Comparison of ENCODE assay signal across 3 cellular contexts in genomic region chr3:58527440-58527839, GRCh38. TPM values are rescaled to one million over a fixed set of nuclear protein-coding genes. Genes with fewer than 3 reads are reported as not detected.
"Had no signal": no experiment of that assay in that cellular context is flagged by ENCODE, and none has a peak within 500 bp of the region (broad histone marks: within the 10 kb centered on the region; RNA-seq: fewer than 3 reads in every experiment).

No MANE protein-coding gene starts in this region.

RNA-seq across cellular contexts. Expression of gene FAM107A, which starts 49.8 kb away (rescaled TPM):
- total RNA-seq: endodermal cell, fibroblast of villous mesenchyme, foreskin keratinocyte had no signal
- polyA plus RNA-seq: foreskin keratinocyte had no signal
